8 cellular contexts compared by ENCODE assay signal in genomic region chr11:62573592-62574362, GRCh38. TPM values are rescaled to one million over a fixed set of nuclear protein-coding genes. Genes with fewer than 3 reads are reported as not detected.
A peak's percentile ranks its signal among the peaks of the same experiment; 100 is the strongest.
DNase-seq lines count a peak whose midpoint lies in the region; ATAC-seq, FAIRE-seq and TF ChIP-seq lines count a peak whose summit lies in the region.

Gene EEF1G, minus strand, starts transcription at chr11:62573891. Its CDS starts 49 bp downstream, at chr11:62573842.

- H3K9ac ChIP-seq in keratinocyte (ENCODE audit: control insufficient read depth, extremely low read depth, insufficient read depth, low read length): peak within 1 kb of the TSS; percentile 98

- peak; percentile 93 for ATAC-seq in GM19035 (IDR thresholded peaks at IDR 0.05; ENCODE audit: unreplicated experiment)
- ATAC-seq in HG03354 (IDR thresholded peaks at IDR 0.05; ENCODE audit: poor library complexity, severe bottlenecking, unreplicated experiment): peak; percentile 86
- peak; percentile 91 to 94 for ATAC-seq in activated CD4-positive, CD25-positive, alpha-beta regulatory T cell treated with anti-CD3 and anti-CD28 coated beads, Interleukin-2, amount 50 U/mL, for 24 hours

- peaks cover 12% of the 10 kb centered on the region for H4K20me1 ChIP-seq in keratinocyte (ENCODE audit: control insufficient read depth, extremely low read depth, insufficient read depth, low read length)

- H3K36me3 ChIP-seq in keratinocyte (ENCODE audit: control insufficient read depth in 2 of 2, extremely low read depth in 1 of 2, insufficient read depth in 2 of 2, low read length in 2 of 2): peaks cover 23 to 52% of the 10 kb centered on the region in 2 experiments

- TF ChIP-seq CTCF in AG09319 (IDR thresholded peaks at IDR 0.05; ENCODE audit: low read depth, low read length) (no peak), keratinocyte (optimal IDR thresholded peaks at IDR 0.05 in 1 of 3, IDR thresholded peaks at IDR 0.05 in 1 of 3, conservative IDR thresholded peaks at IDR 0.05 in 1 of 3; ENCODE audit: extremely low read depth in 1 of 3, insufficient read depth in 2 of 3, low read length in 3 of 3) (no peak)

- peak within 1 kb of the TSS; percentile 88 to 99 (median 96) for H3K4me3 ChIP-seq in keratinocyte (ENCODE audit: control insufficient read depth in 2 of 3, extremely low read depth in 1 of 3, insufficient read depth in 2 of 3, low read depth in 1 of 3, low read length in 3 of 3)

- H3K9me1 ChIP-seq in keratinocyte (ENCODE audit: control insufficient read depth, extremely low read depth, insufficient read depth, low read length): peaks cover 2% of the 10 kb centered on the region

- DNase-seq in AG09319 (ENCODE audit: extremely low read depth, low read depth) (peak; percentile 100), NCI-H446 treated with DMSO at 0.1 percent for 48 hours (lab: John Stamatoyannopoulos, UW) (peak; percentile 100), cerebellar cortex (ENCODE audit: low spot score) (peak; percentile 100), keratinocyte (ENCODE audit: low read depth, low spot score) (peak; percentile 99)
- DNase-seq in stimulated activated CD4-positive, alpha-beta T cell treated with anti-CD3 and anti-CD28 coated beads, Interleukin-15, amount 100 ng/mL, for 1 hour (ENCODE audit: low read depth in 1 of 2, low spot score in 1 of 2): peak; percentile 91 to 97

- peak within 1 kb of the TSS; percentile 75 for H2AFZ ChIP-seq in keratinocyte (ENCODE audit: control insufficient read depth, low read length)

- H3K4me1 ChIP-seq in keratinocyte (ENCODE audit: control insufficient read depth, extremely low read depth, insufficient read depth, low read length): peaks cover 25% of the 10 kb centered on the region

- peak; percentile 53 for FAIRE-seq in keratinocyte (lab: Jason Lieb, UNC)

- H3K9me3 ChIP-seq in keratinocyte (ENCODE audit: control insufficient read depth, low read depth, low read length): no peaks in the 10 kb centered on the region

- dilution Hi-C loops in keratinocyte (cut with MboI; ENCODE audit: extremely low pct_ligation_motif_present, low sequenced_read_pairs): no loop called here

- peak within 1 kb of the TSS; percentile 87 for H3K27ac ChIP-seq in keratinocyte (ENCODE audit: control insufficient read depth, insufficient read depth, low read length)

- H3K79me2 ChIP-seq in keratinocyte (ENCODE audit: control insufficient read depth, insufficient read depth, low read length): peaks cover 48% of the 10 kb centered on the region

- peak within 1 kb of the TSS; percentile 95 for H3K4me2 ChIP-seq in keratinocyte (ENCODE audit: control insufficient read depth, extremely low read depth, insufficient read depth, low read depth, low read length)

- H3K27me3 ChIP-seq in keratinocyte (ENCODE audit: control insufficient read depth, extremely low read depth, insufficient read depth, low read length): no peaks in the 10 kb centered on the region

RNA-seq across cellular contexts. Expression of gene EEF1G, which starts in this region (rescaled TPM):
- polyA plus RNA-seq in keratinocyte: 1,553 to 1,943 TPM (median 1,735 TPM) in 3 replicates
- polyA plus RNA-seq in keratinocyte (2011; ENCODE audit: low read depth): 533 TPM
- 1,489 and 2,026 TPM in 2 replicates for polyA plus RNA-seq in keratinocyte (2011; cell fraction: cytosol; rRNA removed)
- polyA plus RNA-seq in keratinocyte (2011; cell fraction: nucleus; rRNA removed): 533 and 561 TPM in 2 replicates
- polyA plus RNA-seq in keratinocyte (2012; ENCODE audit: low replicate concordance): 1,577 and 1,717 TPM in 2 replicates
- polyA minus RNA-seq in keratinocyte: 1,076 to 1,632 TPM (median 1,456 TPM) in 3 replicates
- 1,594 TPM for polyA minus RNA-seq in keratinocyte (2011; cell fraction: cytosol; rRNA and poly(A)+ RNA removed)
- 251 and 310 TPM in 2 replicates for polyA minus RNA-seq in keratinocyte (2011; cell fraction: nucleus; rRNA and poly(A)+ RNA removed)

Comparison
In these comparisons a context has a peak if more than half of its experiments do, and no peak if none do; other contexts are left out.
1. Peak in every context shown above with its lines: DNase-seq, ATAC-seq, H3K4me3 ChIP-seq and H3K27ac ChIP-seq.